In the genomic region with DNA sequence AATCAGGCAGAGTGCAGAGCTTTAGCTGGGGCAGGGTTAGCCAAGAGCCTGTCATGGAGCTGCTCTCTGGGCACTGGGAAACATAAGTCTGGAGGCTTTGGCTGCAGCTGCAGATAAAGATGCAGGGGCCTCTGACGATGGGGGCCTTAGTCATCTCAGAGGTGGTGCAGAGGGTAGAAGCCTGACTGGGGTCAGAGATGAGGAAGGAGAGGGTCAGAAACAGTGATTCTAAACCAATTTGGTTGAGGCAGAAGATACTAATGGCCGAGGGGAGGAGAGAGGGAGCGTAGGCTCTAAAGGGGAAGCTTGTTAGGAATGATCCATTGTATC, we compare ENCODE assay signal across 11 cellular contexts. TPM values are rescaled to one million over a fixed set of nuclear protein-coding genes. Genes with fewer than 3 reads are reported as not detected.
DNase-seq lines count a peak whose midpoint lies in the region; ATAC-seq and TF ChIP-seq lines count a peak whose summit lies in the region.
"Had no signal": no experiment of that assay in that cellular context is flagged by ENCODE, and none has a peak within 500 bp of the region (broad histone marks: within the 10 kb centered on the region; RNA-seq: fewer than 3 reads in every experiment).

No MANE protein-coding gene starts in this region.

- TF ChIP-seq CTCF in activated CD8-positive, alpha-beta T cell treated with anti-CD3 and anti-CD28 coated beads for 36 hours (IDR thresholded peaks at IDR 0.05): no peak

- intact Hi-C loops in activated CD8-positive, alpha-beta T cell treated with anti-CD3 and anti-CD28 coated beads for 36 hours (cut with micrococcal nuclease): no loop called here

- CTCF ChIA-PET in activated CD8-positive, alpha-beta T cell treated with anti-CD3 and anti-CD28 coated beads for 36 hours (lab: Charles Lee): interaction anchor here (0.9 to 1.4 kb wide), 2 partner anchors 24 to 182 kb away, joined by 3 read pairs; no protein-coding TSS in a partner anchor
- CTCF ChIA-PET in activated CD8-positive, alpha-beta T cell treated with anti-CD3 and anti-CD28 coated beads, Interleukin-2, amount 10 ng/mL, durations not matched to agents 7 days and 5 days (lab: Charles Lee): interaction anchor here (2.0 kb wide), 1 partner anchor 215 kb away, joined by 7 read pairs; no protein-coding TSS in a partner anchor

- H3K9me3 Mint-ChIP-seq in activated CD8-positive, alpha-beta T cell treated with anti-CD3 and anti-CD28 coated beads for 36 hours: no peaks in the 10 kb centered on the region
- no peaks in the 10 kb centered on the region for H3K9me3 Mint-ChIP-seq in activated CD8-positive, alpha-beta T cell treated with anti-CD3 and anti-CD28 coated beads, Interleukin-2, amount 10 ng/mL, durations not matched to agents 7 days and 5 days (ENCODE audit: insufficient read depth)
- H3K9me3 Mint-ChIP-seq in activated naive CD8-positive, alpha-beta T cell treated with anti-CD3 and anti-CD28 coated beads for 36 hours: no peaks in the 10 kb centered on the region
- no peaks in the 10 kb centered on the region for H3K9me3 Mint-ChIP-seq in stimulated activated naive CD8-positive, alpha-beta T cell treated with anti-CD3 and anti-CD28 coated beads, Interleukin-15, amount 100 ng/mL, for 72 hours

- peaks cover 14% of the 10 kb centered on the region for H3K27me3 Mint-ChIP-seq in activated CD8-positive, alpha-beta T cell treated with anti-CD3 and anti-CD28 coated beads for 36 hours
- H3K27me3 Mint-ChIP-seq in activated CD8-positive, alpha-beta T cell treated with anti-CD3 and anti-CD28 coated beads, Interleukin-2, amount 10 ng/mL, durations not matched to agents 7 days and 5 days (ENCODE audit: low read depth): peaks cover 9% of the 10 kb centered on the region
- H3K27me3 Mint-ChIP-seq in activated naive CD8-positive, alpha-beta T cell treated with anti-CD3 and anti-CD28 coated beads for 36 hours: peaks cover 27% of the 10 kb centered on the region
- peaks cover 36% of the 10 kb centered on the region for H3K27me3 Mint-ChIP-seq in stimulated activated naive CD8-positive, alpha-beta T cell treated with anti-CD3 and anti-CD28 coated beads, Interleukin-15, amount 100 ng/mL, for 72 hours

- peak overlapping the region; percentile 64 for H3K4me3 Mint-ChIP-seq in activated CD8-positive, alpha-beta T cell treated with anti-CD3 and anti-CD28 coated beads for 36 hours
- H3K4me3 Mint-ChIP-seq in activated CD8-positive, alpha-beta T cell treated with anti-CD3 and anti-CD28 coated beads, Interleukin-2, amount 10 ng/mL, durations not matched to agents 7 days and 5 days: no peak overlapping the region
- H3K4me3 Mint-ChIP-seq in activated naive CD8-positive, alpha-beta T cell treated with anti-CD3 and anti-CD28 coated beads for 36 hours: peak overlapping the region; percentile 68
- H3K4me3 Mint-ChIP-seq in stimulated activated naive CD8-positive, alpha-beta T cell treated with anti-CD3 and anti-CD28 coated beads, Interleukin-15, amount 100 ng/mL, for 72 hours: peak overlapping the region; percentile 70 to 77

- peak; percentile 15 for DNase-seq in activated CD8-positive, alpha-beta T cell treated with anti-CD3 and anti-CD28 coated beads for 36 hours
- DNase-seq in activated CD8-positive, alpha-beta T cell treated with anti-CD3 and anti-CD28 coated beads, Interleukin-2, amount 10 ng/mL, durations not matched to agents 7 days and 5 days: no peak
- DNase-seq in activated naive CD8-positive, alpha-beta T cell treated with anti-CD3 and anti-CD28 coated beads for 36 hours: no peak
- no peak for DNase-seq in stimulated activated naive CD8-positive, alpha-beta T cell treated with anti-CD3 and anti-CD28 coated beads, Interleukin-15, amount 100 ng/mL, for 72 hours
- DNase-seq in cerebellum (ENCODE audit: low spot score): no peak
- DNase-seq in NCI-H748 (lab: John Stamatoyannopoulos, UW; ENCODE audit: unreplicated experiment): no peak
- no peak for DNase-seq in NCI-H2227 (lab: John Stamatoyannopoulos, UW; ENCODE audit: unreplicated experiment)
- DNase-seq: NCI-H146, occipital lobe, SHP77 had no signal

- POLR2A ChIA-PET in activated CD8-positive, alpha-beta T cell treated with anti-CD3 and anti-CD28 coated beads for 36 hours (lab: Charles Lee): interaction anchor here (2.1 kb wide), 1 partner anchor 14 kb away, joined by 5 read pairs; no protein-coding TSS in a partner anchor
- POLR2A ChIA-PET in activated CD8-positive, alpha-beta T cell treated with anti-CD3 and anti-CD28 coated beads, Interleukin-2, amount 10 ng/mL, durations not matched to agents 7 days and 5 days (lab: Charles Lee): no interaction called here

- H3K36me3 Mint-ChIP-seq in activated CD8-positive, alpha-beta T cell treated with anti-CD3 and anti-CD28 coated beads for 36 hours (ENCODE audit: low read depth): no peaks in the 10 kb centered on the region
- no peaks in the 10 kb centered on the region for H3K36me3 Mint-ChIP-seq in activated CD8-positive, alpha-beta T cell treated with anti-CD3 and anti-CD28 coated beads, Interleukin-2, amount 10 ng/mL, durations not matched to agents 7 days and 5 days (ENCODE audit: low read depth)
- H3K36me3 Mint-ChIP-seq in activated naive CD8-positive, alpha-beta T cell treated with anti-CD3 and anti-CD28 coated beads for 36 hours: peaks cover 2% of the 10 kb centered on the region

- H3K27ac Mint-ChIP-seq in activated CD8-positive, alpha-beta T cell treated with anti-CD3 and anti-CD28 coated beads for 36 hours: peak overlapping the region; percentile 73
- H3K27ac Mint-ChIP-seq in activated CD8-positive, alpha-beta T cell treated with anti-CD3 and anti-CD28 coated beads, Interleukin-2, amount 10 ng/mL, durations not matched to agents 7 days and 5 days: no peak overlapping the region
- peak overlapping the region; percentile 68 for H3K27ac Mint-ChIP-seq in activated naive CD8-positive, alpha-beta T cell treated with anti-CD3 and anti-CD28 coated beads for 36 hours
- no peak overlapping the region for H3K27ac Mint-ChIP-seq in stimulated activated naive CD8-positive, alpha-beta T cell treated with anti-CD3 and anti-CD28 coated beads, Interleukin-15, amount 100 ng/mL, for 72 hours

- H3K4me1 Mint-ChIP-seq in activated CD8-positive, alpha-beta T cell treated with anti-CD3 and anti-CD28 coated beads for 36 hours (ENCODE audit: low read depth): peaks cover 53% of the 10 kb centered on the region
- H3K4me1 Mint-ChIP-seq in activated CD8-positive, alpha-beta T cell treated with anti-CD3 and anti-CD28 coated beads, Interleukin-2, amount 10 ng/mL, durations not matched to agents 7 days and 5 days (ENCODE audit: low read depth): peaks cover 22% of the 10 kb centered on the region
- peaks cover 48% of the 10 kb centered on the region for H3K4me1 Mint-ChIP-seq in activated naive CD8-positive, alpha-beta T cell treated with anti-CD3 and anti-CD28 coated beads for 36 hours
- H3K4me1 Mint-ChIP-seq in stimulated activated naive CD8-positive, alpha-beta T cell treated with anti-CD3 and anti-CD28 coated beads, Interleukin-15, amount 100 ng/mL, for 72 hours: peaks cover 52% of the 10 kb centered on the region

- ATAC-seq in activated CD8-positive, alpha-beta T cell treated with anti-CD3 and anti-CD28 coated beads for 36 hours: peak; percentile 26
- ATAC-seq in activated CD8-positive, alpha-beta T cell treated with anti-CD3 and anti-CD28 coated beads, Interleukin-2, amount 10 ng/mL, durations not matched to agents 7 days and 5 days: no peak
- peak; percentile 21 for ATAC-seq in HG02798 (IDR thresholded peaks at IDR 0.05; ENCODE audit: poor library complexity, unreplicated experiment)
- ATAC-seq in stimulated activated naive CD8-positive, alpha-beta T cell treated with anti-CD3 and anti-CD28 coated beads, Interleukin-15, amount 100 ng/mL, for 72 hours: peak; percentile 15

RNA-seq across cellular contexts. Expression of a gene that starts 33.7 kb away (rescaled TPM):
- 1 to 10 TPM; 4.2 to 4.8 TPM for total RNA-seq in activated CD8-positive, alpha-beta T cell treated with anti-CD3 and anti-CD28 coated beads for 36 hours
- total RNA-seq in activated CD8-positive, alpha-beta T cell treated with anti-CD3 and anti-CD28 coated beads, Interleukin-2, amount 10 ng/mL, durations not matched to agents 7 days and 5 days: 1 to 10 TPM in 1 of 2 experiments, under 1 TPM in 1; 0.76 to 1.8 TPM
- total RNA-seq in activated naive CD8-positive, alpha-beta T cell treated with anti-CD3 and anti-CD28 coated beads for 36 hours: 1 to 10 TPM; 4.4 to 4.5 TPM
- 45.2 TPM for total RNA-seq in cerebellum

Comparison
In these comparisons a context has a peak if more than half of its experiments do, and no peak if none do; other contexts are left out.
1. H3K27ac Mint-ChIP-seq: peak in activated CD8-positive, alpha-beta T cell treated with anti-CD3 and anti-CD28 coated beads for 36 hours (single experiment) and activated naive CD8-positive, alpha-beta T cell treated with anti-CD3 and anti-CD28 coated beads for 36 hours (single experiment); none in activated CD8-positive, alpha-beta T cell treated with anti-CD3 and anti-CD28 coated beads, Interleukin-2, amount 10 ng/mL, durations not matched to agents 7 days and 5 days (single experiment) and stimulated activated naive CD8-positive, alpha-beta T cell treated with anti-CD3 and anti-CD28 coated beads, Interleukin-15, amount 100 ng/mL, for 72 hours (0 of 2).